8 cellular contexts compared by ENCODE assay signal in the genomic region with DNA sequence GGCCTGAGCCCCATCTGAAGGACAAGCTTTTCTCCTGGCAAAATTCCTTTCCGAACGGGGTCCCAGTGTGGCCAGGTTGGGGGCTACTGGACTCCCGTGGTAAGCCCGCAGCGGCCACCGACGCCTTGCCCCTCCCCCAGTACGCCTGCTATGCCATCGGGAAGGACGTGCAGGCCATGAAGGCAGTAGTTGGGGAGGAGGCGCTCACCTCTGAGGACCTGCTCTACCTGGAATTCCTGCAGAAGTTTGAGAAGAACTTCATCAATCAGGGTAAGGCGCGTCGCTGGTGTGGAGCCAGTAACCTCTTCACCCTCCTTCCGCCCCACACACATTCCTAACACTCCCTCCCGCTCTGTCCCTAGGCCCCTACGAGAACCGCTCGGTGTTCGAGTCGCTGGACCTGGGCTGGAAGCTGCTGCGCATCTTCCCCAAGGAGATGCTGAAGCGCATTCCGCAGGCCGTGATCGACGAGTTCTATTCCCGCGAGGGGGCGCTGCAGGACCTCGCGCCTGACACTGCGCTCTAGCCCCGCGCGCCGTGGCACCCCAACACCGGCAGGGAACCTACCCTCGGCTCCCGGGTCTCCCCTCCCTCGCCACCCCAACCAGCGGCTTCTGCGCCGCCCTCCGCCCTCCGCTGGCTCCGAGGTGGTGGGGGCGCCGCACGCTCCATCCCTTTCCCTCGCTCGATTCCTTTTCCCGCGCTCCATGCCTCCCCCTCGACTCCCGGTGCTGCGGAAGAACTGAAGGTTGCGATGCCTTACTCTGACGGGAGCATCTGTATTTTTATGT. TPM values are rescaled to one million over a fixed set of nuclear protein-coding genes. Genes with fewer than 3 reads are reported as not detected.
DNase-seq lines count a peak whose midpoint lies in the region; ATAC-seq, FAIRE-seq and TF ChIP-seq lines count a peak whose summit lies in the region.

No MANE protein-coding gene starts in this region.

- TF ChIP-seq CTCF in NB4 (IDR thresholded peaks at IDR 0.05; ENCODE audit: low read depth, low read length) (peak; percentile 77), endothelial cell of umbilical vein (IDR thresholded peaks at IDR 0.05; ENCODE audit: extremely low read depth in 1 of 2, insufficient read depth in 1 of 2, low read depth in 1 of 2, low read length in 2 of 2) (peak; percentile 88 to 90), mucosa of descending colon (IDR thresholded peaks at IDR 0.05) (peak; percentile 55)

- FAIRE-seq in endothelial cell of umbilical vein (lab: Jason Lieb, UNC), result peak; percentile 77

- no peaks in the 10 kb centered on the region for H4K20me1 ChIP-seq in endothelial cell of umbilical vein (replicated peaks; ENCODE audit: control insufficient read depth, extremely low read depth, insufficient read depth, low read length)

- CTCF ChIA-PET in endothelial cell of umbilical vein (lab: Charles Lee), result interaction anchor here (0.6 to 10.3 kb wide), 28 partner anchors 9 to 660 kb away, joined by 3 to 84 read pairs (median 4); a partner anchor contains a TSS

- no peaks in the 10 kb centered on the region for H3K79me2 ChIP-seq in endothelial cell of umbilical vein (ENCODE audit: control insufficient read depth, insufficient read depth, low read length)

- H3K9ac ChIP-seq in endothelial cell of umbilical vein (replicated peaks; ENCODE audit: extremely low read depth, insufficient read depth, low read length), result no peak overlapping the region

- no peak for TF ChIP-seq POLR2A in NB4 (IDR thresholded peaks at IDR 0.05; ENCODE audit: extremely low read depth, insufficient read length)
- no peak for TF ChIP-seq POLR2A in endothelial cell of umbilical vein (IDR thresholded peaks at IDR 0.05; ENCODE audit: low read depth, low read length)

- peak overlapping the region; percentile 42 for H3K4me2 ChIP-seq in endothelial cell of umbilical vein (ENCODE audit: insufficient read depth, low read length)

- DNase-seq in DMS153 (lab: John Stamatoyannopoulos, UW), result peak; percentile 13
- peak; percentile 78 for DNase-seq in NB4 (ENCODE audit: low read depth)
- peak; percentile 41 for DNase-seq in activated CD8-positive, alpha-beta memory T cell treated with anti-CD3 and anti-CD28 coated beads, Interleukin-2, amount 50 U/mL, for 24 hours (ENCODE audit: extremely low read depth)
- DNase-seq in endothelial cell of umbilical vein (ENCODE audit: low read depth, low spot score), result peak; percentile 56
- peak; percentile 74 to 81 (median 78) for DNase-seq in mucosa of descending colon
- peak; percentile 67 to 72 for DNase-seq in stimulated activated CD8-positive, alpha-beta memory T cell treated with anti-CD3 and anti-CD28 coated beads, Interleukin-4, amount 100 ng/mL, for 1 hour (ENCODE audit: low read depth in 2 of 2, low spot score in 1 of 2)
- DNase-seq in OCI-M2 (lab: John Stamatoyannopoulos, UW; ENCODE audit: unreplicated experiment), result no peak

- H3K27ac ChIP-seq in endothelial cell of umbilical vein (ENCODE audit: insufficient read depth, low read depth, low read length), result no peak overlapping the region

- H3K36me3 ChIP-seq in endothelial cell of umbilical vein (ENCODE audit: control insufficient read depth in 2 of 2, extremely low read depth in 1 of 2, insufficient read depth in 2 of 2, low read length in 2 of 2) (no peaks in the 10 kb centered on the region), mucosa of descending colon (ENCODE audit: low read depth) (no peaks in the 10 kb centered on the region)

- H2AFZ ChIP-seq in endothelial cell of umbilical vein (ENCODE audit: low read depth, low read length), result peak overlapping the region; percentile 60

- POLR2A ChIA-PET in endothelial cell of umbilical vein (lab: Charles Lee), result no interaction called here

- H3K27me3 ChIP-seq in endothelial cell of umbilical vein (ENCODE audit: control insufficient read depth in 2 of 2, insufficient read depth in 2 of 2, low read length in 2 of 2), result peaks cover 20 to 30% of the 10 kb centered on the region in 2 experiments

- H3K9me3 ChIP-seq in endothelial cell of umbilical vein (replicated peaks; ENCODE audit: control insufficient read depth, insufficient read depth, low read length), result no peaks in the 10 kb centered on the region
- no peaks in the 10 kb centered on the region for H3K9me3 ChIP-seq in mucosa of descending colon

- peak; percentile 77 for ATAC-seq in GM21786 (IDR thresholded peaks at IDR 0.05; ENCODE audit: unreplicated experiment)
- peak; percentile 89 for ATAC-seq in mucosa of descending colon

- BruUV-seq in endothelial cell of umbilical vein (replicated peaks; lab: Mats Ljungman, UMichigan), result no TSS peak

- peaks cover 2% of the 10 kb centered on the region for H3K4me1 ChIP-seq in endothelial cell of umbilical vein (ENCODE audit: control insufficient read depth, extremely low read depth, insufficient read depth, low read length)
- H3K4me1 ChIP-seq in mucosa of descending colon (ENCODE audit: low read depth), result peaks cover 5% of the 10 kb centered on the region

- H3K9me1 ChIP-seq in endothelial cell of umbilical vein (replicated peaks; ENCODE audit: control insufficient read depth, extremely low read depth, insufficient read depth, low read length), result no peaks in the 10 kb centered on the region

- H3K4me3 ChIP-seq in NB4 (ENCODE audit: low read depth, low read length) (peak overlapping the region; percentile 16), endothelial cell of umbilical vein (replicated peaks in 1 of 3; ENCODE audit: insufficient read depth in 1 of 3, low read depth in 1 of 3, low read length in 3 of 3) (peak overlapping the region; percentile 19 to 37 (median 24)), mucosa of descending colon (no peak overlapping the region)

- dilution Hi-C loops in endothelial cell of umbilical vein (cut with MboI; ENCODE audit: extremely low pct_ligation_motif_present, low sequenced_read_pairs), result no loop called here

- intact Hi-C loops in endothelial cell of umbilical vein (cut with micrococcal nuclease) (loop anchor here (1.0 to 2.0 kb wide), 3 partner anchors 13 to 37 kb away; a partner anchor contains a TSS), mucosa of descending colon (cut with DNase I, micrococcal nuclease) (no loop called here)

TF ChIP-seq in endothelial cell of umbilical vein, 7 proteins besides CTCF, POLR2A, EP300 and RAD21:
- TF ChIP-seq MYC (IDR thresholded peaks at IDR 0.05; ENCODE audit: low read depth, low read length) (no peak), GATA2 (IDR thresholded peaks at IDR 0.05; ENCODE audit: insufficient read depth, insufficient read length, low read depth, low read length) (no peak), JUN (IDR thresholded peaks at IDR 0.05; ENCODE audit: borderline replicate concordance, insufficient read depth, insufficient read length, low read depth) (no peak), EZH2 (IDR thresholded peaks at IDR 0.05; ENCODE audit: borderline replicate concordance, low read depth, low read length, severe bottlenecking) (no peak), POLR2AphosphoS5 (IDR thresholded peaks at IDR 0.05; ENCODE audit: insufficient read depth, low read depth, low read length) (no peak), FOS (IDR thresholded peaks at IDR 0.05; ENCODE audit: borderline replicate concordance, insufficient read depth, low read length) (no peak)
- TF ChIP-seq, protein P1, sequence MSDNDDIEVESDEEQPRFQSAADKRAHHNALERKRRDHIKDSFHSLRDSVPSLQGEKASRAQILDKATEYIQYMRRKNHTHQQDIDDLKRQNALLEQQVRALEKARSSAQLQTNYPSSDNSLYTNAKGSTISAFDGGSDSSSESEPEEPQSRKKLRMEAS (IDR thresholded peaks at IDR 0.05; ENCODE audit: insufficient read depth, insufficient read length), result no peak

RNA-seq across cellular contexts. Expression of a gene that starts 13.6 kb away (rescaled TPM):
- total RNA-seq in endothelial cell of umbilical vein (1.3 and 2.2 TPM in 2 replicates), mucosa of descending colon (1 to 10 TPM in 1 of 3 donors, under 1 TPM in 2; 0.23 to 1.8 (median 0.75) TPM)
- polyA plus RNA-seq in endothelial cell of umbilical vein, result 1.4 and 1.7 TPM in 2 replicates
- 1.1 and 1.4 TPM in 2 replicates for polyA plus RNA-seq in endothelial cell of umbilical vein (2011; cell fraction: cytosol; rRNA removed)
- 2.2 and 5.0 TPM in 2 replicates for polyA plus RNA-seq in endothelial cell of umbilical vein (2011; cell fraction: nucleus; rRNA removed)
- polyA plus RNA-seq in endothelial cell of umbilical vein (2012), result 0.79 and 1.2 TPM in 2 replicates
- 1.6 and 1.7 TPM in 2 replicates for polyA minus RNA-seq in endothelial cell of umbilical vein
- not detected for polyA minus RNA-seq in endothelial cell of umbilical vein (2011; cell fraction: cytosol; rRNA and poly(A)+ RNA removed)
- 3.4 and 3.5 TPM in 2 replicates for polyA minus RNA-seq in endothelial cell of umbilical vein (2011; cell fraction: nucleus; rRNA and poly(A)+ RNA removed)

RNA-seq across cellular contexts. Expression of a gene that starts 29.1 kb away (rescaled TPM):
- total RNA-seq in endothelial cell of umbilical vein (0.60 and 0.77 TPM in 2 replicates), mucosa of descending colon (not detected)
- 0.35 TPM in 1 of 2 replicates, not detected in the other for polyA plus RNA-seq in endothelial cell of umbilical vein
- polyA plus RNA-seq in endothelial cell of umbilical vein (2011; cell fraction: cytosol; rRNA removed), result not detected in 2 replicates
- polyA plus RNA-seq in endothelial cell of umbilical vein (2011; cell fraction: nucleus; rRNA removed), result 3.3 and 4.6 TPM in 2 replicates
- polyA plus RNA-seq in endothelial cell of umbilical vein (2012), result 0.46 and 1.1 TPM in 2 replicates
- polyA minus RNA-seq in endothelial cell of umbilical vein, result 1.0 TPM in 1 of 2 replicates, not detected in the other
- not detected for polyA minus RNA-seq in endothelial cell of umbilical vein (2011; cell fraction: cytosol; rRNA and poly(A)+ RNA removed)
- 1.3 TPM in 1 of 2 replicates, not detected in the other for polyA minus RNA-seq in endothelial cell of umbilical vein (2011; cell fraction: nucleus; rRNA and poly(A)+ RNA removed)

RNA-seq across cellular contexts. Expression of a gene that starts 29.9 kb away (rescaled TPM):
- total RNA-seq in endothelial cell of umbilical vein, result 63.3 and 71.2 TPM in 2 replicates
- polyA plus RNA-seq in endothelial cell of umbilical vein, result 98.0 and 98.1 TPM in 2 replicates
- 63.4 and 71.6 TPM in 2 replicates for polyA plus RNA-seq in endothelial cell of umbilical vein (2011; cell fraction: cytosol; rRNA removed)
- 43.3 and 44.2 TPM in 2 replicates for polyA plus RNA-seq in endothelial cell of umbilical vein (2011; cell fraction: nucleus; rRNA removed)
- 63.6 and 75.7 TPM in 2 replicates for polyA plus RNA-seq in endothelial cell of umbilical vein (2012)
- 128 and 133 TPM in 2 replicates for polyA minus RNA-seq in endothelial cell of umbilical vein
- polyA minus RNA-seq in endothelial cell of umbilical vein (2011; cell fraction: cytosol; rRNA and poly(A)+ RNA removed), result 20.5 TPM
- polyA minus RNA-seq in endothelial cell of umbilical vein (2011; cell fraction: nucleus; rRNA and poly(A)+ RNA removed), result 16.8 and 34.5 TPM in 2 replicates
- 10 to 100 TPM; 51.0 to 63.0 (median 51.4) TPM for total RNA-seq in mucosa of descending colon
